Comparison of ENCODE assay signal across 9 cellular contexts in genomic region chr19:16070366-16070990, GRCh38. TPM values are rescaled to one million over a fixed set of nuclear protein-coding genes. Genes with fewer than 3 reads are reported as not detected.
DNase-seq lines count a peak whose midpoint lies in the region; FAIRE-seq and TF ChIP-seq lines count a peak whose summit lies in the region.
"Had no signal": no experiment of that assay in that cellular context is flagged by ENCODE, and none has a peak within 500 bp of the region (broad histone marks: within the 10 kb centered on the region; RNA-seq: fewer than 3 reads in every experiment).

No MANE protein-coding gene starts in this region.

- peak overlapping the region; percentile 57 for H2AFZ ChIP-seq in astrocyte (ENCODE audit: low read depth, low read length)

- H3K27ac Mint-ChIP-seq in astrocyte (ENCODE audit: unreplicated experiment), result no peak overlapping the region

- no peak for FAIRE-seq in astrocyte (lab: Jason Lieb, UNC)

- TF ChIP-seq CTCF in astrocyte (IDR thresholded peaks at IDR 0.05; ENCODE audit: insufficient read depth, low read depth, low read length), result no peak
- TF ChIP-seq CTCF in stomach (IDR thresholded peaks at IDR 0.05), result no peak

- TF ChIP-seq POLR2A in stomach (IDR thresholded peaks at IDR 0.05), result no peak

- H3K27ac ChIP-seq in astrocyte (ENCODE audit: low read depth, low read length), result peak overlapping the region; percentile 0
- peak overlapping the region; percentile 94 to 99 for H3K27ac ChIP-seq in mucosa of rectum (ENCODE audit: low read depth in 2 of 2, low read length in 2 of 2)
- peak overlapping the region; percentile 89 to 100 (median 100) for H3K27ac ChIP-seq in stomach
- H3K27ac ChIP-seq: 22Rv1 had no signal

- H3K4me3 Mint-ChIP-seq in astrocyte (ENCODE audit: unreplicated experiment), result no peak overlapping the region

- H3K4me1 Mint-ChIP-seq in astrocyte (ENCODE audit: low read depth, unreplicated experiment), result peaks cover 9% of the 10 kb centered on the region

- no peaks in the 10 kb centered on the region for H3K36me3 Mint-ChIP-seq in astrocyte (ENCODE audit: low read depth, unreplicated experiment)

- H3K79me2 ChIP-seq in astrocyte (ENCODE audit: insufficient read depth, low read length), result peaks cover 63% of the 10 kb centered on the region

- TF ChIP-seq EP300 in stomach (IDR thresholded peaks at IDR 0.05), result no peak

- peak overlapping the region; percentile 85 for H3K4me2 ChIP-seq in astrocyte (ENCODE audit: low read length)

- intact Hi-C loops in stomach (cut with DNase I; ENCODE audit: low total_unique reads), result no loop called here

- peak; percentile 24 for DNase-seq in DMS53 (lab: John Stamatoyannopoulos, UW)
- no peak for DNase-seq in DMS53 treated with DMSO at 0.1 percent for 48 hours (lab: John Stamatoyannopoulos, UW; ENCODE audit: unreplicated experiment)
- peak; percentile 73 for DNase-seq in T-helper 9 cell
- DNase-seq in astrocyte (ENCODE audit: low read depth), result no peak
- DNase-seq in stomach, result peak; percentile 92
- DNase-seq in SKM-1 treated with dmso at 0.1 percent for 144 hours (lab: John Stamatoyannopoulos, UW; ENCODE audit: unreplicated experiment), result no peak
- DNase-seq in NCI-H1092 treated with DMSO at 0.1 percent for 48 hours (lab: John Stamatoyannopoulos, UW), result no peak

- H3K27me3 ChIP-seq in astrocyte (ENCODE audit: insufficient read depth, low read length) (no peaks in the 10 kb centered on the region), mucosa of rectum (ENCODE audit: control insufficient read depth in 2 of 2, insufficient read depth in 2 of 2, low read length in 2 of 2) (no peaks in the 10 kb centered on the region), stomach (no peaks in the 10 kb centered on the region)

- H3K9ac ChIP-seq in astrocyte (ENCODE audit: low read length), result peak overlapping the region; percentile 53
- H3K9ac ChIP-seq in mucosa of rectum (ENCODE audit: low read depth in 1 of 2, low read length in 2 of 2), result peak overlapping the region; percentile 79 to 80

- no peaks in the 10 kb centered on the region for H3K36me3 ChIP-seq in astrocyte (ENCODE audit: insufficient read depth, low read length)
- H3K36me3 ChIP-seq in mucosa of rectum (ENCODE audit: control insufficient read depth in 2 of 2, insufficient read depth in 2 of 2, low read length in 2 of 2), result no peaks in the 10 kb centered on the region
- peaks cover 0 to 9% (median 3%) of the 10 kb centered on the region in 4 donors for H3K36me3 ChIP-seq in stomach

- peaks cover 27% of the 10 kb centered on the region for H4K20me1 ChIP-seq in astrocyte (ENCODE audit: insufficient read depth, low read length)

- no peaks in the 10 kb centered on the region for H3K9me3 Mint-ChIP-seq in astrocyte (ENCODE audit: unreplicated experiment)

- WGBS in stomach, 5 donors, result 12 to 30% (median 15%) methylated on average over 4 to 16 of the region's 16 CpGs

- H3K9me3 ChIP-seq in astrocyte (ENCODE audit: insufficient read depth, low read depth, low read length) (no peaks in the 10 kb centered on the region), mucosa of rectum (ENCODE audit: control insufficient read depth in 2 of 2, low read length in 2 of 2) (no peaks in the 10 kb centered on the region), stomach (no peaks in the 10 kb centered on the region)

- peak overlapping the region; percentile 63 for H3K4me3 ChIP-seq in astrocyte (ENCODE audit: insufficient read depth, low read depth, low read length)
- H3K4me3 ChIP-seq in mucosa of rectum (ENCODE audit: low read length in 2 of 2), result peak overlapping the region; percentile 41 to 66
- H3K4me3 ChIP-seq in stomach, result peak overlapping the region; percentile 64 to 69 (median 68)

- H3K27me3 Mint-ChIP-seq in astrocyte (ENCODE audit: low read depth, unreplicated experiment), result no peaks in the 10 kb centered on the region

- H3K4me1 ChIP-seq in astrocyte (ENCODE audit: insufficient read depth, low read length) (peaks cover 54% of the 10 kb centered on the region), mucosa of rectum (ENCODE audit: control insufficient read depth in 2 of 2, insufficient read depth in 2 of 2, low read length in 2 of 2) (peaks cover 36 to 49% of the 10 kb centered on the region in 2 donors), stomach (peaks cover 30 to 74% (median 58%) of the 10 kb centered on the region in 4 donors)

RNA-seq across cellular contexts. Expression of gene TPM4, which starts 5.8 kb away (rescaled TPM):
- total RNA-seq in astrocyte (811 and 843 TPM in 2 replicates), stomach (100 to 1,000 TPM; 167 to 609 (median 275) TPM)
- polyA plus RNA-seq in stomach, result 100 to 1,000 TPM; 185 to 475 (median 427) TPM

RNA-seq across cellular contexts. Expression of gene RAB8A, which starts 41.2 kb away (rescaled TPM):
- total RNA-seq in astrocyte (80.5 and 82.8 TPM in 2 replicates), stomach (10 to 100 TPM in 3 of 5 donors, 1 to 10 TPM in 2; 1.8 to 49.4 (median 11.2) TPM)
- polyA plus RNA-seq in stomach, result 10 to 100 TPM; 25.4 to 63.4 (median 39.4) TPM

Comparison
In these comparisons a context has a peak if more than half of its experiments do, and no peak if none do; other contexts are left out.
1. DNase-seq: peak in DMS53 (single experiment), T-helper 9 cell (single experiment) and stomach (single experiment); none in DMS53 treated with DMSO at 0.1 percent for 48 hours (single experiment), astrocyte (single experiment), SKM-1 treated with dmso at 0.1 percent for 144 hours (single experiment) and NCI-H1092 treated with DMSO at 0.1 percent for 48 hours (single experiment).
2. H3K27ac ChIP-seq: peak in every context shown above with its lines; median percentile 100 in stomach; 96 in mucosa of rectum; 0 in astrocyte.
3. Peak in every context shown above with its lines, with median percentiles within 50 percentile points of each other: H3K4me3 ChIP-seq.